Comparison of ENCODE assay signal across 1 cellular context in the genomic region with DNA sequence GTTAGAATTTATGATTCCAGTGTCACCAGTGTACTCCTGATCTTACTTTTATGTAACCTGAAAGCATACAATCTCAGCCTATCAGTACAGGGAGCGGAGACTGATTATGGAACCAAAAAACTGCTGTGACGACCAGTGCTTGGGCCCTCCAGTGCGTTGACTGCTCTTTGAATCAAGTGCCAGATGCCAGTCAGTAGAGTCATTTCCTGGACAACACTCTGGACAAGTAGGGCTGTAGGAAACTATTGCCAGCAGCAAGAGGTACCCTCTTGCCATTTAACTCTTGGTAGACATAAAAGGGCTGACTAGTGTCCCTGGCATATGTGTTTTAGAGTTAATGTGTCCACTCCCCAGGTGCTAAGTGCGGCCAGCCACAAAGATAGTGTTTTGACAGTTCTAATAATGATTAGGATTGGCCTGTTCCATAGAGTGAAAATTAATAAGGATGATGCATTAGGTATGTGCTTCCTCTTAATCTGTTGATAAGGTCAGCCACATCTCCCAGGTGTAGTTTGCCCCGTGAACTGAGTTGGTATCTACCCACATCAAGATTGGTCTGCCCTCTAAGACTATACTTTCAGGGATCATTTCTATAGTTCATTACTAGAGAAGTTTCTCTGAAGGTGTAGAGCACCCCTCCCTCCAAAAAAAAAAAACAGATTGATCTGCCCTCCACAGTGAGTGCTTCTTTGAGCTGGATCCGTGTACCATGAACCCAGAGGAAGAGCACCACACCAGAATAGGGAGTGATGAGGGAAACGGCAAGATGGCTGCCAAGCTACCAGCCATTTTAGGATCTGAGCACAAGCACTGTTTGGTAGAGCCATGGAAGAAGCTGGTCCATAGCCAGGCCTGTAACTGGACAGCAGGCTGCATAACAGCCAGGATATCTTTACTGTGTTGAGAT.
TF ChIP-seq lines count a peak whose summit lies in the region.

No MANE protein-coding gene starts in this region.

TF ChIP-seq in WTC11, 78 proteins besides CTCF, POLR2A, EP300 and RAD21:
- TF ChIP-seq SMAD4 (CRISPR knock-in tag; IDR thresholded peaks at IDR 0.05) = no peak
- no peak for TF ChIP-seq IRF2 (CRISPR knock-in tag; IDR thresholded peaks at IDR 0.05; ENCODE audit: borderline replicate concordance, low read depth)
- TF ChIP-seq ZNF121 (CRISPR knock-in tag; IDR thresholded peaks at IDR 0.05) = no peak
- no peak for TF ChIP-seq ZNF138 (CRISPR knock-in tag; conservative IDR thresholded peaks at IDR 0.05)
- no peak for TF ChIP-seq ATF1 (CRISPR knock-in tag; IDR thresholded peaks at IDR 0.05)
- TF ChIP-seq, protein P1, sequence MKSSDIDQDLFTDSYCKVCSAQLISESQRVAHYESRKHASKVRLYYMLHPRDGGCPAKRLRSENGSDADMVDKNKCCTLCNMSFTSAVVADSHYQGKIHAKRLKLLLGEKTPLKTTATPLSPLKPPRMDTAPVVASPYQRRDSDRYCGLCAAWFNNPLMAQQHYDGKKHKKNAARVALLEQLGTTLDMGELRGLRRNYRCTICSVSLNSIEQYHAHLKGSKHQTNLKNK (CRISPR knock-in tag; IDR thresholded peaks at IDR 0.05) = no peak
- no peak for TF ChIP-seq ERG (CRISPR knock-in tag; IDR thresholded peaks at IDR 0.05)
- no peak for TF ChIP-seq RELA (CRISPR knock-in tag; IDR thresholded peaks at IDR 0.05; ENCODE audit: borderline replicate concordance)
- TF ChIP-seq CREB1 (CRISPR knock-in tag; IDR thresholded peaks at IDR 0.05) = no peak
- TF ChIP-seq ZNF671 (CRISPR knock-in tag; IDR thresholded peaks at IDR 0.05) = no peak
- no peak for TF ChIP-seq AFF4 (CRISPR knock-in tag; IDR thresholded peaks at IDR 0.05; ENCODE audit: borderline replicate concordance)
- TF ChIP-seq, protein P2, sequence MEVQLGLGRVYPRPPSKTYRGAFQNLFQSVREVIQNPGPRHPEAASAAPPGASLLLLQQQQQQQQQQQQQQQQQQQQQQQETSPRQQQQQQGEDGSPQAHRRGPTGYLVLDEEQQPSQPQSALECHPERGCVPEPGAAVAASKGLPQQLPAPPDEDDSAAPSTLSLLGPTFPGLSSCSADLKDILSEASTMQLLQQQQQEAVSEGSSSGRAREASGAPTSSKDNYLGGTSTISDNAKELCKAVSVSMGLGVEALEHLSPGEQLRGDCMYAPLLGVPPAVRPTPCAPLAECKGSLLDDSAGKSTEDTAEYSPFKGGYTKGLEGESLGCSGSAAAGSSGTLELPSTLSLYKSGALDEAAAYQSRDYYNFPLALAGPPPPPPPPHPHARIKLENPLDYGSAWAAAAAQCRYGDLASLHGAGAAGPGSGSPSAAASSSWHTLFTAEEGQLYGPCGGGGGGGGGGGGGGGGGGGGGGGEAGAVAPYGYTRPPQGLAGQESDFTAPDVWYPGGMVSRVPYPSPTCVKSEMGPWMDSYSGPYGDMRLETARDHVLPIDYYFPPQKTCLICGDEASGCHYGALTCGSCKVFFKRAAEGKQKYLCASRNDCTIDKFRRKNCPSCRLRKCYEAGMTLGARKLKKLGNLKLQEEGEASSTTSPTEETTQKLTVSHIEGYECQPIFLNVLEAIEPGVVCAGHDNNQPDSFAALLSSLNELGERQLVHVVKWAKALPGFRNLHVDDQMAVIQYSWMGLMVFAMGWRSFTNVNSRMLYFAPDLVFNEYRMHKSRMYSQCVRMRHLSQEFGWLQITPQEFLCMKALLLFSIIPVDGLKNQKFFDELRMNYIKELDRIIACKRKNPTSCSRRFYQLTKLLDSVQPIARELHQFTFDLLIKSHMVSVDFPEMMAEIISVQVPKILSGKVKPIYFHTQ (CRISPR knock-in tag; IDR thresholded peaks at IDR 0.05) = no peak
- no peak for TF ChIP-seq ARID4B (CRISPR knock-in tag; IDR thresholded peaks at IDR 0.05; ENCODE audit: borderline replicate concordance)
- TF ChIP-seq, protein P3, sequence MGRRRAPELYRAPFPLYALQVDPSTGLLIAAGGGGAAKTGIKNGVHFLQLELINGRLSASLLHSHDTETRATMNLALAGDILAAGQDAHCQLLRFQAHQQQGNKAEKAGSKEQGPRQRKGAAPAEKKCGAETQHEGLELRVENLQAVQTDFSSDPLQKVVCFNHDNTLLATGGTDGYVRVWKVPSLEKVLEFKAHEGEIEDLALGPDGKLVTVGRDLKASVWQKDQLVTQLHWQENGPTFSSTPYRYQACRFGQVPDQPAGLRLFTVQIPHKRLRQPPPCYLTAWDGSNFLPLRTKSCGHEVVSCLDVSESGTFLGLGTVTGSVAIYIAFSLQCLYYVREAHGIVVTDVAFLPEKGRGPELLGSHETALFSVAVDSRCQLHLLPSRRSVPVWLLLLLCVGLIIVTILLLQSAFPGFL (CRISPR knock-in tag; IDR thresholded peaks at IDR 0.05; ENCODE audit: borderline replicate concordance) = no peak
- no peak for TF ChIP-seq ATF3 (CRISPR knock-in tag; conservative IDR thresholded peaks at IDR 0.05)
- TF ChIP-seq ZNF219 (CRISPR knock-in tag; IDR thresholded peaks at IDR 0.05; ENCODE audit: borderline replicate concordance) = no peak
- no peak for TF ChIP-seq NFATC4 (CRISPR knock-in tag; IDR thresholded peaks at IDR 0.05)
- TF ChIP-seq, protein P4, sequence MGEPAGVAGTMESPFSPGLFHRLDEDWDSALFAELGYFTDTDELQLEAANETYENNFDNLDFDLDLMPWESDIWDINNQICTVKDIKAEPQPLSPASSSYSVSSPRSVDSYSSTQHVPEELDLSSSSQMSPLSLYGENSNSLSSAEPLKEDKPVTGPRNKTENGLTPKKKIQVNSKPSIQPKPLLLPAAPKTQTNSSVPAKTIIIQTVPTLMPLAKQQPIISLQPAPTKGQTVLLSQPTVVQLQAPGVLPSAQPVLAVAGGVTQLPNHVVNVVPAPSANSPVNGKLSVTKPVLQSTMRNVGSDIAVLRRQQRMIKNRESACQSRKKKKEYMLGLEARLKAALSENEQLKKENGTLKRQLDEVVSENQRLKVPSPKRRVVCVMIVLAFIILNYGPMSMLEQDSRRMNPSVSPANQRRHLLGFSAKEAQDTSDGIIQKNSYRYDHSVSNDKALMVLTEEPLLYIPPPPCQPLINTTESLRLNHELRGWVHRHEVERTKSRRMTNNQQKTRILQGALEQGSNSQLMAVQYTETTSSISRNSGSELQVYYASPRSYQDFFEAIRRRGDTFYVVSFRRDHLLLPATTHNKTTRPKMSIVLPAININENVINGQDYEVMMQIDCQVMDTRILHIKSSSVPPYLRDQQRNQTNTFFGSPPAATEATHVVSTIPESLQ (CRISPR knock-in tag; IDR thresholded peaks at IDR 0.05) = no peak
